23 cellular contexts compared by ENCODE assay signal in genomic region chr19:3348042-3348441, GRCh38. TPM values are rescaled to one million over a fixed set of nuclear protein-coding genes. Genes with fewer than 3 reads are reported as not detected.
DNase-seq lines count a peak whose midpoint lies in the region; ATAC-seq, FAIRE-seq and TF ChIP-seq lines count a peak whose summit lies in the region.
"Had no signal": no experiment of that assay in that cellular context is flagged by ENCODE, and none has a peak within 500 bp of the region (broad histone marks: within the 10 kb centered on the region; RNA-seq: fewer than 3 reads in every experiment).

No MANE protein-coding gene starts in this region.

- no peak for TF ChIP-seq CTCF in RWPE1 (conservative IDR thresholded peaks at IDR 0.05; ENCODE audit: low read depth)
- TF ChIP-seq CTCF in gastroesophageal sphincter (IDR thresholded peaks at IDR 0.05) = no peak
- no peak for TF ChIP-seq CTCF in pancreas (IDR thresholded peaks at IDR 0.05)
- no peak for TF ChIP-seq CTCF in vagina (IDR thresholded peaks at IDR 0.05)

- DNase-seq in RWPE1 (ENCODE audit: low spot score) = no peak
- peak in 1 of 6 donors; percentile 47 for DNase-seq in pancreas
- no peak for DNase-seq in vagina (ENCODE audit: extremely low spot score in 2 of 2)
- DNase-seq in DMS53 (lab: John Stamatoyannopoulos, UW) = no peak
- DNase-seq: BE2C; CD8-positive, alpha-beta memory T cell; DMS 273 treated with DMSO at 0.1 percent for 48 hours; DND-41; Kasumi-1; NCI-H1417; NCI-H1694; NCI-H2081; NCI-H2227 treated with DMSO at 0.1 percent for 48 hours; NCI-H526 treated with DMSO at 0.1 percent for 48 hours; RPMI8226; SHP77 treated with DMSO at 0.1 percent for 48 hours had no signal

- H3K27ac ChIP-seq in RWPE1 = peak overlapping the region; percentile 100
- H3K27ac ChIP-seq in gastroesophageal sphincter = peak overlapping the region; percentile 86 to 94 (median 92)
- peak overlapping the region; percentile 89 to 96 (median 92) for H3K27ac ChIP-seq in pancreas
- peak overlapping the region; percentile 94 for H3K27ac ChIP-seq in vagina

- no peak for TF ChIP-seq EP300 in gastroesophageal sphincter (IDR thresholded peaks at IDR 0.05)

- no peak for TF ChIP-seq POLR2A in gastroesophageal sphincter (IDR thresholded peaks at IDR 0.05)
- no peak for TF ChIP-seq POLR2A in vagina (IDR thresholded peaks at IDR 0.05)

- intact Hi-C loops in pancreas (cut with DNase I) (loop anchor here in 1 of 3 donors (10.0 kb wide), 1 partner anchor 57 kb away; no protein-coding TSS in a partner anchor), vagina (cut with DNase I) (no loop called here)

- POLR2A ChIA-PET in RWPE1 (lab: Yijun Ruan, JAX; ENCODE audit: low non-redundant PET) = no interaction called here

- H3K27me3 ChIP-seq in gastroesophageal sphincter = no peaks in the 10 kb centered on the region
- no peaks in the 10 kb centered on the region for H3K27me3 ChIP-seq in pancreas
- H3K27me3 ChIP-seq in vagina = no peaks in the 10 kb centered on the region
- H3K27me3 ChIP-seq: BE2C had no signal

- H3K36me3 ChIP-seq in gastroesophageal sphincter (no peaks in the 10 kb centered on the region), pancreas (no peaks in the 10 kb centered on the region), vagina (no peaks in the 10 kb centered on the region)
- H3K36me3 ChIP-seq: BE2C had no signal

- FAIRE-seq in pancreas (lab: Jason Lieb, UNC) = no peak
- FAIRE-seq: GM12892, GM19239, H1 had no signal

- 83 to 87% methylated on average over 1 to 3 of the region's 11 CpGs for WGBS in gastroesophageal sphincter (ENCODE audit: low coverage in 1 of 2), 2 donors
- 55 to 59% methylated on average over 11 of the region's 11 CpGs for WGBS in pancreas, 2 donors

- CTCF ChIA-PET in RWPE1 (lab: Yijun Ruan, JAX) = no interaction called here

- peaks cover 4 to 77% (median 33%) of the 10 kb centered on the region in 3 donors for H3K4me1 ChIP-seq in gastroesophageal sphincter
- H3K4me1 ChIP-seq in pancreas = peaks cover 28 to 40% (median 36%) of the 10 kb centered on the region in 3 donors
- H3K4me1 ChIP-seq in vagina = peaks cover 42% of the 10 kb centered on the region
- H3K4me1 ChIP-seq: BE2C had no signal

- H3K9me3 ChIP-seq in gastroesophageal sphincter (no peaks in the 10 kb centered on the region), pancreas (no peaks in the 10 kb centered on the region), vagina (no peaks in the 10 kb centered on the region)
- H3K9me3 ChIP-seq: BE2C had no signal

- no peak for ATAC-seq in gastroesophageal sphincter
- ATAC-seq in pancreas = no peak
- no peak for ATAC-seq in HG02852 (IDR thresholded peaks at IDR 0.05; ENCODE audit: unreplicated experiment)
- ATAC-seq in HG03378 (IDR thresholded peaks at IDR 0.05; ENCODE audit: unreplicated experiment) = no peak
- ATAC-seq: HCT116 had no signal

- no peak overlapping the region for H3K4me3 ChIP-seq in gastroesophageal sphincter
- H3K4me3 ChIP-seq in pancreas = no peak overlapping the region
- no peak overlapping the region for H3K4me3 ChIP-seq in vagina

RNA-seq across cellular contexts. Expression of gene NFIC, which starts 18.3 kb away (rescaled TPM):
- 100 to 1,000 TPM; 125 to 285 (median 155) TPM for total RNA-seq in gastroesophageal sphincter
- total RNA-seq in pancreas = 100 to 1,000 TPM; 106 to 203 (median 127) TPM
- 10 to 100 TPM; 21.3 to 74.9 TPM for polyA plus RNA-seq in pancreas
- total RNA-seq in vagina = 142 TPM
